18 cellular contexts compared by ENCODE assay signal in genomic region chr7:131331806-131332205, GRCh38. TPM values are rescaled to one million over a fixed set of nuclear protein-coding genes. Genes with fewer than 3 reads are reported as not detected.
DNase-seq lines count a peak whose midpoint lies in the region; ATAC-seq and TF ChIP-seq lines count a peak whose summit lies in the region.
"Had no signal": no experiment of that assay in that cellular context is flagged by ENCODE, and none has a peak within 500 bp of the region (broad histone marks: within the 10 kb centered on the region; RNA-seq: fewer than 3 reads in every experiment).

No MANE protein-coding gene starts in this region.

- TF ChIP-seq CTCF in liver (IDR thresholded peaks at IDR 0.05; ENCODE audit: low read depth, low read length, missing input control) (no peak), sigmoid colon (IDR thresholded peaks at IDR 0.05) (no peak)

- CTCF ChIA-PET in activated naive CD4-positive, alpha-beta T cell treated with anti-CD3 and anti-CD28 coated beads, Interleukin-2, amount 10 ng/mL, durations not matched to agents 7 days and 5 days (lab: Charles Lee) = no interaction called here

- H3K9me3 ChIP-seq in adipocyte (ENCODE audit: control insufficient read depth, low read length) (peaks cover 7% of the 10 kb centered on the region), liver (ENCODE audit: control insufficient read depth in 4 of 4, low read length in 3 of 4) (peaks cover 0 to 2% (median 0%) of the 10 kb centered on the region in 4 donors), subcutaneous abdominal adipose tissue (ENCODE audit: control insufficient read depth in 5 of 5, low read length in 5 of 5) (peaks cover 3 to 8% (median 5%) of the 10 kb centered on the region in 5 donors), sigmoid colon (peaks cover 0 to 2% (median 0%) of the 10 kb centered on the region in 4 donors)

- no peak for DNase-seq in activated naive CD4-positive, alpha-beta T cell treated with anti-CD3 and anti-CD28 coated beads, Interleukin-2, amount 10 ng/mL, durations not matched to agents 7 days and 5 days
- DNase-seq in adipocyte (ENCODE audit: low read depth) (no peak), sigmoid colon (no peak), NCI-H774 (lab: John Stamatoyannopoulos, UW) (no peak)
- DNase-seq: 8988T, H9, MG63, NCI-H1092 treated with DMSO at 0.1 percent for 48 hours, NCI-H1694, NCI-H2107, NCI-H226, NCI-H526, SHP77 treated with DMSO at 0.1 percent for 48 hours had no signal

- intact Hi-C loops in sigmoid colon (cut with DNase I) = no loop called here

- TF ChIP-seq POLR2A in sigmoid colon (IDR thresholded peaks at IDR 0.05) = no peak

- peaks cover 64% of the 10 kb centered on the region for H3K4me1 Mint-ChIP-seq in activated naive CD4-positive, alpha-beta T cell treated with anti-CD3 and anti-CD28 coated beads, Interleukin-2, amount 50 U/mL, for 24 hours
- H3K4me1 Mint-ChIP-seq in activated naive CD4-positive, alpha-beta T cell treated with anti-CD3 and anti-CD28 coated beads, Interleukin-2, amount 10 ng/mL, durations not matched to agents 7 days and 5 days = peaks cover 33% of the 10 kb centered on the region

- ATAC-seq in SK-N-SH treated with all-trans-retinoic acid at 6 μM for 48 hours = no peak

- no peaks in the 10 kb centered on the region for H3K27me3 Mint-ChIP-seq in activated naive CD4-positive, alpha-beta T cell treated with anti-CD3 and anti-CD28 coated beads, Interleukin-2, amount 50 U/mL, for 24 hours
- H3K27me3 Mint-ChIP-seq in activated naive CD4-positive, alpha-beta T cell treated with anti-CD3 and anti-CD28 coated beads, Interleukin-2, amount 10 ng/mL, durations not matched to agents 7 days and 5 days = peaks cover 5% of the 10 kb centered on the region

- H3K27ac Mint-ChIP-seq in activated naive CD4-positive, alpha-beta T cell treated with anti-CD3 and anti-CD28 coated beads, Interleukin-2, amount 50 U/mL, for 24 hours = no peak overlapping the region
- no peak overlapping the region for H3K27ac Mint-ChIP-seq in activated naive CD4-positive, alpha-beta T cell treated with anti-CD3 and anti-CD28 coated beads, Interleukin-2, amount 10 ng/mL, durations not matched to agents 7 days and 5 days
- H3K27ac Mint-ChIP-seq: H9 had no signal

- H3K27me3 ChIP-seq in adipocyte (replicated peaks; ENCODE audit: control insufficient read depth, insufficient read depth, low read length) = no peaks in the 10 kb centered on the region
- H3K27me3 ChIP-seq in liver (ENCODE audit: control insufficient read depth in 4 of 4, insufficient read depth in 4 of 4, low read length in 3 of 4) = no peaks in the 10 kb centered on the region
- H3K27me3 ChIP-seq in subcutaneous abdominal adipose tissue (ENCODE audit: control insufficient read depth in 5 of 5, insufficient read depth in 4 of 5, low read length in 5 of 5) = no peaks in the 10 kb centered on the region
- H3K27me3 ChIP-seq in sigmoid colon = no peaks in the 10 kb centered on the region
- H3K27me3 ChIP-seq: BLaER1, MG63 had no signal

- H3K4me1 ChIP-seq in adipocyte (ENCODE audit: control insufficient read depth, insufficient read depth, low read length) (peaks cover 28% of the 10 kb centered on the region), liver (ENCODE audit: control insufficient read depth in 4 of 4, insufficient read depth in 4 of 4, low read length in 3 of 4) (peaks cover 13 to 33% (median 20%) of the 10 kb centered on the region in 4 donors), subcutaneous abdominal adipose tissue (ENCODE audit: control insufficient read depth in 5 of 5, insufficient read depth in 5 of 5, low read length in 5 of 5) (peaks cover 0 to 38% (median 31%) of the 10 kb centered on the region in 5 donors), sigmoid colon (peaks cover 0 to 44% (median 27%) of the 10 kb centered on the region in 4 donors)

- H3K36me3 ChIP-seq in adipocyte (ENCODE audit: control insufficient read depth, insufficient read depth, low read length, severe bottlenecking) (peaks cover 11% of the 10 kb centered on the region), liver (ENCODE audit: control insufficient read depth in 4 of 4, insufficient read depth in 3 of 4, low read depth in 1 of 4, low read length in 3 of 4) (no peaks in the 10 kb centered on the region), subcutaneous abdominal adipose tissue (ENCODE audit: control insufficient read depth in 5 of 5, insufficient read depth in 5 of 5, low read length in 5 of 5) (peaks cover 0 to 3% (median 0%) of the 10 kb centered on the region in 5 donors), sigmoid colon (no peaks in the 10 kb centered on the region)

- no peak overlapping the region for H3K27ac ChIP-seq in liver (ENCODE audit: low read depth in 1 of 2, low read length in 2 of 2)
- H3K27ac ChIP-seq in subcutaneous abdominal adipose tissue (ENCODE audit: low read depth, low read length) = peak overlapping the region; percentile 6
- no peak overlapping the region for H3K27ac ChIP-seq in sigmoid colon
- H3K27ac ChIP-seq: BLaER1 had no signal

- H3K9ac ChIP-seq in adipocyte (ENCODE audit: low read length) = no peak overlapping the region
- no peak overlapping the region for H3K9ac ChIP-seq in liver (ENCODE audit: low read depth in 1 of 2, low read length in 2 of 2)
- H3K9ac ChIP-seq in subcutaneous abdominal adipose tissue (ENCODE audit: low read length in 5 of 5) = no peak overlapping the region
- H3K9ac ChIP-seq: BLaER1 had no signal

- peaks cover 23% of the 10 kb centered on the region for H3K36me3 Mint-ChIP-seq in activated naive CD4-positive, alpha-beta T cell treated with anti-CD3 and anti-CD28 coated beads, Interleukin-2, amount 50 U/mL, for 24 hours
- peaks cover 58% of the 10 kb centered on the region for H3K36me3 Mint-ChIP-seq in activated naive CD4-positive, alpha-beta T cell treated with anti-CD3 and anti-CD28 coated beads, Interleukin-2, amount 10 ng/mL, durations not matched to agents 7 days and 5 days

- H3K4me3 ChIP-seq in adipocyte (ENCODE audit: low read length) = peak overlapping the region; percentile 22
- H3K4me3 ChIP-seq in liver (ENCODE audit: low read depth in 1 of 3, low read length in 3 of 3) = no peak overlapping the region
- no peak overlapping the region for H3K4me3 ChIP-seq in subcutaneous abdominal adipose tissue (ENCODE audit: low read depth in 1 of 5, low read length in 5 of 5)
- H3K4me3 ChIP-seq in sigmoid colon = no peak overlapping the region
- H3K4me3 ChIP-seq: BLaER1, MG63 had no signal

- TF ChIP-seq EP300 in sigmoid colon (IDR thresholded peaks at IDR 0.05) = no peak

- peak overlapping the region; percentile 51 for H3K4me3 Mint-ChIP-seq in activated naive CD4-positive, alpha-beta T cell treated with anti-CD3 and anti-CD28 coated beads, Interleukin-2, amount 50 U/mL, for 24 hours
- no peak overlapping the region for H3K4me3 Mint-ChIP-seq in activated naive CD4-positive, alpha-beta T cell treated with anti-CD3 and anti-CD28 coated beads, Interleukin-2, amount 10 ng/mL, durations not matched to agents 7 days and 5 days
- H3K4me3 Mint-ChIP-seq: H9 had no signal

- TF ChIP-seq RAD21 in liver (IDR thresholded peaks at IDR 0.05) = peak in 1 of 2 donors; percentile 11

- WGBS in liver = 35% methylated on average over 1 of the region's 1 CpG
- WGBS in sigmoid colon, 2 donors = 27 to 96% methylated on average over 1 of the region's 1 CpG

- H3K9me3 Mint-ChIP-seq in activated naive CD4-positive, alpha-beta T cell treated with anti-CD3 and anti-CD28 coated beads, Interleukin-2, amount 50 U/mL, for 24 hours = no peaks in the 10 kb centered on the region
- H3K9me3 Mint-ChIP-seq in activated naive CD4-positive, alpha-beta T cell treated with anti-CD3 and anti-CD28 coated beads, Interleukin-2, amount 10 ng/mL, durations not matched to agents 7 days and 5 days = peaks cover 12% of the 10 kb centered on the region

TF ChIP-seq in liver, 16 proteins besides CTCF, POLR2A, EP300 and RAD21:
- TF ChIP-seq GABPA (IDR thresholded peaks at IDR 0.05 in 1 of 2, conservative IDR thresholded peaks at IDR 0.05 in 1 of 2) (no peak), YY1 (IDR thresholded peaks at IDR 0.05) (no peak), RXRA (IDR thresholded peaks at IDR 0.05) (peak in 1 of 2 donors; percentile 7), JUND (IDR thresholded peaks at IDR 0.05) (peak; percentile 20 to 43), FOXA2 (IDR thresholded peaks at IDR 0.05) (peak; percentile 85), HNF4A (conservative IDR thresholded peaks at IDR 0.05) (peak; percentile 74), FOXA1 (IDR thresholded peaks at IDR 0.05) (peak; percentile 62)

TF ChIP-seq in SK-N-SH treated with all-trans-retinoic acid at 6 μM for 48 hours, 23 proteins besides CTCF, POLR2A, EP300 and RAD21 (continues in another document):
- TF ChIP-seq, protein P1, sequence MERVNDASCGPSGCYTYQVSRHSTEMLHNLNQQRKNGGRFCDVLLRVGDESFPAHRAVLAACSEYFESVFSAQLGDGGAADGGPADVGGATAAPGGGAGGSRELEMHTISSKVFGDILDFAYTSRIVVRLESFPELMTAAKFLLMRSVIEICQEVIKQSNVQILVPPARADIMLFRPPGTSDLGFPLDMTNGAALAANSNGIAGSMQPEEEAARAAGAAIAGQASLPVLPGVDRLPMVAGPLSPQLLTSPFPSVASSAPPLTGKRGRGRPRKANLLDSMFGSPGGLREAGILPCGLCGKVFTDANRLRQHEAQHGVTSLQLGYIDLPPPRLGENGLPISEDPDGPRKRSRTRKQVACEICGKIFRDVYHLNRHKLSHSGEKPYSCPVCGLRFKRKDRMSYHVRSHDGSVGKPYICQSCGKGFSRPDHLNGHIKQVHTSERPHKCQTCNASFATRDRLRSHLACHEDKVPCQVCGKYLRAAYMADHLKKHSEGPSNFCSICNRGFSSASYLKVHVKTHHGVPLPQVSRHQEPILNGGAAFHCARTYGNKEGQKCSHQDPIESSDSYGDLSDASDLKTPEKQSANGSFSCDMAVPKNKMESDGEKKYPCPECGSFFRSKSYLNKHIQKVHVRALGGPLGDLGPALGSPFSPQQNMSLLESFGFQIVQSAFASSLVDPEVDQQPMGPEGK (CRISPR knock-in tag; IDR thresholded peaks at IDR 0.05; ENCODE audit: borderline replicate concordance) = no peak
- TF ChIP-seq, protein P2, sequence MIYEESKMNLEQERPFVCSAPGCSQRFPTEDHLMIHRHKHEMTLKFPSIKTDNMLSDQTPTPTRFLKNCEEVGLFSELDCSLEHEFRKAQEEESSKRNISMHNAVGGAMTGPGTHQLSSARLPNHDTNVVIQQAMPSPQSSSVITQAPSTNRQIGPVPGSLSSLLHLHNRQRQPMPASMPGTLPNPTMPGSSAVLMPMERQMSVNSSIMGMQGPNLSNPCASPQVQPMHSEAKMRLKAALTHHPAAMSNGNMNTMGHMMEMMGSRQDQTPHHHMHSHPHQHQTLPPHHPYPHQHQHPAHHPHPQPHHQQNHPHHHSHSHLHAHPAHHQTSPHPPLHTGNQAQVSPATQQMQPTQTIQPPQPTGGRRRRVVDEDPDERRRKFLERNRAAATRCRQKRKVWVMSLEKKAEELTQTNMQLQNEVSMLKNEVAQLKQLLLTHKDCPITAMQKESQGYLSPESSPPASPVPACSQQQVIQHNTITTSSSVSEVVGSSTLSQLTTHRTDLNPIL (CRISPR knock-in tag; IDR thresholded peaks at IDR 0.05; ENCODE audit: low read depth) = no peak

RNA-seq across cellular contexts. Expression of gene MKLN1, which starts 4.1 kb away (rescaled TPM):
- total RNA-seq in liver (10 to 100 TPM; 29.2 to 48.4 TPM), sigmoid colon (10 to 100 TPM; 48.2 to 68.1 (median 61.0) TPM)
- polyA plus RNA-seq in liver (10 to 100 TPM in 1 of 2 donors, 1 to 10 TPM in 1; 7.1 to 21.8 TPM), sigmoid colon (10 to 100 TPM in 1 of 3 donors, 1 to 10 TPM in 2; 6.6 to 11.8 (median 9.9) TPM)
